10 cellular contexts compared by ENCODE assay signal in the genomic region with DNA sequence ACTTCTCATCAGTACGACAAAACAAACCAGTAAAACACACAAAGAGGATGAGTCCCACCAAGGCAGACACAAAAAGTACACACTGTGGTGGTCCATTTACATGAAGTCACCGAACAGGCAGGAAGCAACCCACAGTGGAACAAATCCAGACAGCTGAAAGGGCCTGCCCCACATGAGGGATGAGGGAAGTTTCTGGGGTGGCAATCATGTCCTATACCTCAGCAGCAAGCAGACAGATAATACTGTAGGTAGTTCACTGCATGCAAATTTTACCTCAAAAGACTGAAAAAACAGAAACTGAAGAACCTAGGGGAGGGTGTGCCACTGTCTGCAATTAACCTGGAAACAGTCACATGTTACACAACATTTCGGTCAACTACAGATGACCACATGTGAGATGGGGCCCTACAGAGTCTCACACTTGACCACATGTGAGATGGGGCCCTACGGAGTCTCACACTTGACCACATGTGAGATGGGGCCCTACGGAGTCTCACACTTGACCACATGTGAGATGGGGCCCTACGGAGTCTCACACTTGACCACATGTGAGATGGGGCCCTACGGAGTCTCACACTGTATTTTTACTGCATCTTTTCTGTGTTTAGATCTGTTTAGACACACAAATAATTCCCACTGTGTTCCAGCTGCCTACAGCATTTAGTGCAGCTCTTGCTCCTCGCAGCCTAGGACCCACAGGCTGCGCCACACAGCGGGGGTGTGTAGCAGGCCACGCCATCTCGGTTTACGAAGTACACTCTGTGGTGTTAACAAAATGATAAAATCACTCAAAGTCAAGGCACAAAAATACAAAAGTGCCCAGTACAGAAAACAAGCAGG. TPM values are rescaled to one million over a fixed set of nuclear protein-coding genes. Genes with fewer than 3 reads are reported as not detected.
A peak's percentile ranks its signal among the peaks of the same experiment; 100 is the strongest.
DNase-seq lines count a peak whose midpoint lies in the region; ATAC-seq, FAIRE-seq and TF ChIP-seq lines count a peak whose summit lies in the region.
"Had no signal": no experiment of that assay in that cellular context is flagged by ENCODE, and none has a peak within 500 bp of the region (broad histone marks: within the 10 kb centered on the region; RNA-seq: fewer than 3 reads in every experiment).

No MANE protein-coding gene starts in this region.

- H2AFZ ChIP-seq in GM12878 (ENCODE audit: control insufficient read depth, low read depth, low read length) = no peak overlapping the region

- no peak for TF ChIP-seq CTCF in GM12878 (IDR thresholded peaks at IDR 0.05 in 2 of 3, conservative IDR thresholded peaks at IDR 0.05 in 1 of 3; ENCODE audit: control insufficient read depth in 2 of 3, extremely low read depth in 1 of 3, insufficient read depth in 1 of 3, low read depth in 3 of 3, low read length in 3 of 3)

- peaks cover 57% of the 10 kb centered on the region for H3K36me3 Mint-ChIP-seq in activated naive CD4-positive, alpha-beta T cell treated with anti-CD3 and anti-CD28 coated beads for 36 hours (ENCODE audit: low read depth)

- ATAC-seq in HG02973 (IDR thresholded peaks at IDR 0.05; ENCODE audit: unreplicated experiment) (peak; percentile 69), GM12878 (peak; percentile 98), GM18873 (IDR thresholded peaks at IDR 0.05; ENCODE audit: low FRiP score, unreplicated experiment) (no peak)

- no peaks in the 10 kb centered on the region; the same call in 1 of the 2 replicates for H3K79me2 ChIP-seq in GM12878 (ENCODE audit: control insufficient read depth, insufficient read depth, low read length)

- H3K27me3 ChIP-seq in GM12878 (replicated peaks in 1 of 2; ENCODE audit: control insufficient read depth in 2 of 2, insufficient read depth in 2 of 2, low read length in 1 of 2) (no peaks in the 10 kb centered on the region), subcutaneous abdominal adipose tissue (ENCODE audit: control insufficient read depth in 5 of 5, insufficient read depth in 4 of 5, low read length in 5 of 5) (no peaks in the 10 kb centered on the region)

- in situ Hi-C loops in GM12878 (cut with MboI) = no loop called here

- peaks cover 13% of the 10 kb centered on the region; the same call in 2 of the 3 replicates for H3K9me3 ChIP-seq in GM12878 (replicated peaks; ENCODE audit: control insufficient read depth, insufficient read depth, low read length)
- no peaks in the 10 kb centered on the region for H3K9me3 ChIP-seq in subcutaneous abdominal adipose tissue (ENCODE audit: control insufficient read depth in 5 of 5, low read length in 5 of 5)

- TF ChIP-seq POLR2A in GM12878 (IDR thresholded peaks at IDR 0.05; ENCODE audit: low read depth, low read length) = no peak

- H3K9ac ChIP-seq in GM12878 (ENCODE audit: control insufficient read depth, insufficient read depth, low read length) (no peak overlapping the region), subcutaneous abdominal adipose tissue (ENCODE audit: low read length in 5 of 5) (no peak overlapping the region)

- H4K20me1 ChIP-seq in GM12878 (ENCODE audit: control insufficient read depth, insufficient read depth) = no peaks in the 10 kb centered on the region

- H3K4me1 ChIP-seq in GM12878 (ENCODE audit: control insufficient read depth, insufficient read depth, low read length) (peaks cover 13% of the 10 kb centered on the region), subcutaneous abdominal adipose tissue (ENCODE audit: control insufficient read depth in 5 of 5, insufficient read depth in 5 of 5, low read length in 5 of 5) (peaks cover 0 to 6% (median 0%) of the 10 kb centered on the region in 5 donors)

- peak; percentile 55 to 82 for TF ChIP-seq EP300 in GM12878 (IDR thresholded peaks at IDR 0.05; ENCODE audit: borderline replicate concordance in 1 of 2, control insufficient read depth in 1 of 2, low read depth in 2 of 2, low read length in 2 of 2)

- peak overlapping the region; percentile 85 for H3K27ac Mint-ChIP-seq in activated naive CD4-positive, alpha-beta T cell treated with anti-CD3 and anti-CD28 coated beads for 36 hours

- peak; percentile 97 for FAIRE-seq in GM12878 (lab: Jason Lieb, UNC)

- POLR2A ChIA-PET in GM12878 (lab: Charles Lee) = no interaction called here

- peaks cover 31% of the 10 kb centered on the region for H3K4me1 Mint-ChIP-seq in activated naive CD4-positive, alpha-beta T cell treated with anti-CD3 and anti-CD28 coated beads for 36 hours (ENCODE audit: low read depth)

- no peaks in the 10 kb centered on the region for H3K9me3 Mint-ChIP-seq in activated naive CD4-positive, alpha-beta T cell treated with anti-CD3 and anti-CD28 coated beads for 36 hours

- no peak for TF ChIP-seq RAD21 in GM12878 (IDR thresholded peaks at IDR 0.05; ENCODE audit: insufficient read depth, low read depth, low read length)

- H3K36me3 ChIP-seq in GM12878 (ENCODE audit: control insufficient read depth in 2 of 2, insufficient read depth in 2 of 2, low read length in 1 of 2) (peaks cover 7 to 32% of the 10 kb centered on the region in 2 experiments), subcutaneous abdominal adipose tissue (ENCODE audit: control insufficient read depth in 5 of 5, insufficient read depth in 5 of 5, low read length in 5 of 5) (peaks cover 13 to 64% (median 51%) of the 10 kb centered on the region in 5 donors)

- peak overlapping the region; percentile 65 for H3K4me2 ChIP-seq in GM12878 (ENCODE audit: control insufficient read depth, insufficient read depth)

- RAD21 ChIA-PET in GM12878 (lab: Charles Lee; ENCODE audit: unreplicated experiment) = no interaction called here

- peak; percentile 43 for DNase-seq in activated naive CD4-positive, alpha-beta T cell treated with anti-CD3 and anti-CD28 coated beads for 36 hours
- DNase-seq in activated naive CD4-positive, alpha-beta T cell treated with Interleukin-2 at 50 U/mL for 16 hours = no peak
- DNase-seq in GM12878 (ENCODE audit: low read depth, low spot score) (peak; percentile 77), islet precursor cell (no peak), retina (no peak)
- DNase-seq: COR-L47 had no signal

- CTCF ChIA-PET in activated naive CD4-positive, alpha-beta T cell treated with anti-CD3 and anti-CD28 coated beads for 36 hours (lab: Charles Lee) = no interaction called here
- CTCF ChIA-PET in GM12878 (lab: Yijun Ruan, JAX) = interaction anchor here (1.0 kb wide), 1 partner anchor 27 kb away, joined by 3 read pairs; no protein-coding TSS in a partner anchor

- intact Hi-C loops in activated naive CD4-positive, alpha-beta T cell treated with anti-CD3 and anti-CD28 coated beads for 36 hours (cut with micrococcal nuclease) = loop anchor here (1.0 kb wide), 1 partner anchor 22 kb away; a partner anchor contains a TSS
- intact Hi-C loops in GM12878 (cut with micrococcal nuclease; ENCODE audit: unreplicated experiment) = no loop called here

- WGBS in GM12878 (ENCODE audit: insufficient coverage, insufficient replicate concordance, low lambda C conversion rate, missing lambda C conversion rate) = 76% methylated on average over 13 of the region's 13 CpGs

- peak overlapping the region; percentile 71 for H3K27ac ChIP-seq in GM12878 (ENCODE audit: control insufficient read depth, insufficient read depth)
- H3K27ac ChIP-seq in subcutaneous abdominal adipose tissue (ENCODE audit: low read depth, low read length) = peak overlapping the region; percentile 49

- no peaks in the 10 kb centered on the region for H3K27me3 Mint-ChIP-seq in activated naive CD4-positive, alpha-beta T cell treated with anti-CD3 and anti-CD28 coated beads for 36 hours (ENCODE audit: low read depth)

- no TSS peak for BruUV-seq in GM12878 (replicated peaks; lab: Mats Ljungman, UMichigan)

- peak overlapping the region; percentile 5 for H3K4me3 Mint-ChIP-seq in activated naive CD4-positive, alpha-beta T cell treated with anti-CD3 and anti-CD28 coated beads for 36 hours

- SMC1A ChIA-PET in GM12878 (lab: Charles Lee; ENCODE audit: uncharacterized antibody, unreplicated experiment) = interaction anchor here (1.2 kb wide), 1 partner anchor 15 kb away, joined by 3 read pairs; no protein-coding TSS in a partner anchor

- no peak overlapping the region for H3K4me3 ChIP-seq in GM12878
- no peak overlapping the region for H3K4me3 ChIP-seq in subcutaneous abdominal adipose tissue (ENCODE audit: low read depth in 1 of 5, low read length in 5 of 5)

RNA-seq across cellular contexts. Expression of a gene that starts 22.2 kb away (rescaled TPM):
- total RNA-seq in activated naive CD4-positive, alpha-beta T cell treated with anti-CD3 and anti-CD28 coated beads for 36 hours = 10 to 100 TPM; 63.5 to 67.1 TPM
- 259 and 265 TPM in 2 replicates for total RNA-seq in GM12878 (2013; cell fraction: nucleolus; rRNA removed)
- total RNA-seq in GM12878 (2014; rRNA removed) (53.5 and 61.0 TPM in 2 replicates), GM12878 (2014; rRNA removed; fragmentation: Illumina TruSeq; extraction: Trizol) (44.6 and 46.1 TPM in 2 replicates), GM12878 (2021) (37.0 and 37.6 TPM in 2 replicates)
- 32.5 TPM for polyA plus RNA-seq in GM12878 (2011; ENCODE audit: low read depth)
- polyA plus RNA-seq in GM12878 (2011; rRNA removed) (98.1 and 107 TPM in 2 replicates), GM12878 (2014; fragmentation: Illumina TruSeq; extraction: Trizol) (47.2 and 57.0 TPM in 2 replicates), GM12878 (2014; fragmentation: Nextera tagmentation; extraction: Ambion mirVana) (10 to 100 TPM; 65.4 to 71.8 TPM), GM12878 (2014; rRNA removed) (48.3 and 54.4 TPM in 2 replicates), GM12878 (2016; fragmentation: Nextera tagmentation; extraction: Ambion mirVana) (10 to 100 TPM; 62.1 to 70.0 TPM)
- 47.3 and 48.2 TPM in 2 replicates for polyA plus RNA-seq in GM12878 (2011; cell fraction: cytosol; rRNA removed)
- polyA plus RNA-seq in GM12878 (2011; cell fraction: nucleus; rRNA removed) = 104 and 109 TPM in 2 replicates
- polyA plus RNA-seq in GM12878 (2012) = 39.0 and 42.4 TPM in 2 replicates
- 53.5 and 76.1 TPM in 2 replicates for polyA minus RNA-seq in GM12878 (2011; rRNA and poly(A)+ RNA removed)
- 15.5 and 16.0 TPM in 2 replicates for polyA minus RNA-seq in GM12878 (2011; cell fraction: cytosol; rRNA and poly(A)+ RNA removed)
- 49.1 and 52.4 TPM in 2 replicates for polyA minus RNA-seq in GM12878 (2011; cell fraction: nucleus; rRNA and poly(A)+ RNA removed)

RNA-seq across cellular contexts. Expression of a gene that starts 23.1 kb away (rescaled TPM):
- total RNA-seq in activated naive CD4-positive, alpha-beta T cell treated with anti-CD3 and anti-CD28 coated beads for 36 hours = 10 to 100 TPM; 58.9 to 59.4 TPM
- 136 and 144 TPM in 2 replicates for total RNA-seq in GM12878 (2013; cell fraction: nucleolus; rRNA removed)
- total RNA-seq in GM12878 (2014; rRNA removed) (73.8 and 74.3 TPM in 2 replicates), GM12878 (2014; rRNA removed; fragmentation: Illumina TruSeq; extraction: Trizol) (50.1 and 50.8 TPM in 2 replicates), GM12878 (2021) (55.7 and 60.9 TPM in 2 replicates)
- polyA plus RNA-seq in GM12878 (2011; ENCODE audit: low read depth) = 31.1 TPM
- polyA plus RNA-seq in GM12878 (2011; rRNA removed) (40.1 and 42.3 TPM in 2 replicates), GM12878 (2014; fragmentation: Illumina TruSeq; extraction: Trizol) (45.1 and 48.0 TPM in 2 replicates), GM12878 (2014; fragmentation: Nextera tagmentation; extraction: Ambion mirVana) (10 to 100 TPM; 19.7 to 21.8 TPM), GM12878 (2014; rRNA removed) (60.4 and 60.9 TPM in 2 replicates), GM12878 (2016; fragmentation: Nextera tagmentation; extraction: Ambion mirVana) (10 to 100 TPM; 64.1 to 66.5 TPM)
- 30.7 and 37.1 TPM in 2 replicates for polyA plus RNA-seq in GM12878 (2011; cell fraction: cytosol; rRNA removed)
- polyA plus RNA-seq in GM12878 (2011; cell fraction: nucleus; rRNA removed) = 78.6 and 86.5 TPM in 2 replicates
- polyA plus RNA-seq in GM12878 (2012) = 40.8 and 43.4 TPM in 2 replicates
- 46.0 and 47.9 TPM in 2 replicates for polyA minus RNA-seq in GM12878 (2011; rRNA and poly(A)+ RNA removed)
- polyA minus RNA-seq in GM12878 (2011; cell fraction: cytosol; rRNA and poly(A)+ RNA removed) = 10.2 and 13.0 TPM in 2 replicates
- 39.2 and 65.7 TPM in 2 replicates for polyA minus RNA-seq in GM12878 (2011; cell fraction: nucleus; rRNA and poly(A)+ RNA removed)

RNA-seq across cellular contexts. Expression of a gene that starts 27.8 kb away (rescaled TPM):
- not detected for total RNA-seq in activated naive CD4-positive, alpha-beta T cell treated with anti-CD3 and anti-CD28 coated beads for 36 hours
- total RNA-seq in GM12878 (2013; cell fraction: nucleolus; rRNA removed) = not detected in 2 replicates
- not detected in 2 replicates for total RNA-seq in GM12878 (2014; rRNA removed)
- total RNA-seq in GM12878 (2014; rRNA removed; fragmentation: Illumina TruSeq; extraction: Trizol) = not detected in 2 replicates
- not detected in 2 replicates for total RNA-seq in GM12878 (2021)
- polyA plus RNA-seq in GM12878 (2011; ENCODE audit: low read depth) = not detected
- not detected in 2 replicates for polyA plus RNA-seq in GM12878 (2011; rRNA removed)
- not detected in 2 replicates for polyA plus RNA-seq in GM12878 (2011; cell fraction: cytosol; rRNA removed)
- polyA plus RNA-seq in GM12878 (2011; cell fraction: nucleus; rRNA removed) = not detected in 2 replicates
- 0.09 and 0.14 TPM in 2 replicates for polyA plus RNA-seq in GM12878 (2012)
- polyA plus RNA-seq in GM12878 (2014; fragmentation: Illumina TruSeq; extraction: Trizol) = 0.07 TPM in 1 of 2 replicates, not detected in the other
- not detected for polyA plus RNA-seq in GM12878 (2014; fragmentation: Nextera tagmentation; extraction: Ambion mirVana)
- not detected in 2 replicates for polyA plus RNA-seq in GM12878 (2014; rRNA removed)
- under 1 TPM; 0.21 to 0.24 TPM for polyA plus RNA-seq in GM12878 (2016; fragmentation: Nextera tagmentation; extraction: Ambion mirVana)
- not detected in 2 replicates for polyA minus RNA-seq in GM12878 (2011; rRNA and poly(A)+ RNA removed)
- not detected in 2 replicates for polyA minus RNA-seq in GM12878 (2011; cell fraction: cytosol; rRNA and poly(A)+ RNA removed)
- not detected in 2 replicates for polyA minus RNA-seq in GM12878 (2011; cell fraction: nucleus; rRNA and poly(A)+ RNA removed)
- total RNA-seq: epithelial cell of proximal tubule had no signal

Comparison
In these comparisons a context has a peak if more than half of its experiments do, and no peak if none do; other contexts are left out.
1. DNase-seq: peak in activated naive CD4-positive, alpha-beta T cell treated with anti-CD3 and anti-CD28 coated beads for 36 hours (single experiment) and GM12878 (single experiment); none in activated naive CD4-positive, alpha-beta T cell treated with Interleukin-2 at 50 U/mL for 16 hours (single experiment), islet precursor cell (single experiment) and retina (single experiment).